Comparison of ENCODE assay signal across 16 cellular contexts in genomic region chr18:48878471-48878870, GRCh38.
A peak's percentile ranks its signal among the peaks of the same experiment; 100 is the strongest.
DNase-seq lines count a peak whose midpoint lies in the region; ATAC-seq and TF ChIP-seq lines count a peak whose summit lies in the region.
"Had no signal": no experiment of that assay in that cellular context is flagged by ENCODE, and none has a peak within 500 bp of the region (broad histone marks: within the 10 kb centered on the region; RNA-seq: fewer than 3 reads in every experiment).

No MANE protein-coding gene starts in this region.

- intact Hi-C loops in Panc1 (cut with micrococcal nuclease; ENCODE audit: unreplicated experiment) = no loop called here

- H4K20me1 ChIP-seq in osteoblast (ENCODE audit: insufficient read depth, low read length) = no peaks in the 10 kb centered on the region

- H3K4me1 ChIP-seq in Panc1 (ENCODE audit: control insufficient read depth, insufficient read depth, low read length) (peaks cover 23% of the 10 kb centered on the region), osteoblast (ENCODE audit: insufficient read depth, low read length) (peaks cover 9% of the 10 kb centered on the region)

- in situ Hi-C loops in Panc1 (cut with HindIII; ENCODE audit: low pct_unique_long_range_greater_than_20kb, low sequenced_read_pairs) = no loop called here

- H2AFZ ChIP-seq in osteoblast (ENCODE audit: low read length) = no peak overlapping the region

- ATAC-seq in Panc1 = 0 out of 2 replicates have a peak, but pooled peaks have one; percentile 58

- POLR2A ChIA-PET in Panc1 (lab: Charles Lee) = no interaction called here

- TF ChIP-seq CTCF in Panc1 (IDR thresholded peaks at IDR 0.05) = no peak
- TF ChIP-seq CTCF in osteoblast (IDR thresholded peaks at IDR 0.05; ENCODE audit: extremely low read depth, low read depth, low read length) = no peak

- no peaks in the 10 kb centered on the region for H3K79me2 ChIP-seq in osteoblast (ENCODE audit: insufficient read depth, low read length)

- no peak overlapping the region for H3K4me3 ChIP-seq in Panc1 (ENCODE audit: low read depth in 2 of 2, low read length in 2 of 2)
- no peak overlapping the region for H3K4me3 ChIP-seq in osteoblast (ENCODE audit: insufficient read depth, low read length)
- H3K4me3 ChIP-seq: ascending aorta, dorsolateral prefrontal cortex had no signal

- peak; percentile 49 for DNase-seq in CD1c-positive myeloid dendritic cell (ENCODE audit: extremely low spot score)
- no peak for DNase-seq in Panc1 (ENCODE audit: low read depth, low spot score)
- DNase-seq in iPS-NIHi11 (ENCODE audit: low spot score) = peak; percentile 68
- DNase-seq in osteoblast (ENCODE audit: insufficient read length, low spot score, missing footprints) = peak; percentile 80
- DNase-seq in SHP77 treated with DMSO at 0.1 percent for 48 hours (lab: John Stamatoyannopoulos, UW) = no peak
- no peak for DNase-seq in effector CD8-positive, alpha-beta T cell (lab: John Stamatoyannopoulos, UW)
- DNase-seq in activated CD8-positive, alpha-beta memory T cell treated with anti-CD3 and anti-CD28 coated beads, Interleukin-2, amount 50 U/mL, for 48 hours = no peak
- DNase-seq in NCI-H345 (lab: John Stamatoyannopoulos, UW) = no peak
- DNase-seq: activated CD8-positive, alpha-beta memory T cell treated with anti-CD3 and anti-CD28 coated beads for 24 hours; activated effector memory CD4-positive, alpha-beta T cell treated with Interleukin-2 at 50 U/mL for 16 hours; NCI-H510A; SK-N-SH; stimulated activated CD4-positive, alpha-beta T cell treated with anti-CD3 and anti-CD28 coated beads, Interleukin-2, amount 100 ng/mL, for 24 hours had no signal

- no TSS peak for BruUV-seq in Panc1 (replicated peaks; lab: Mats Ljungman, UMichigan)

- peak overlapping the region; percentile 61; the same call in 1 of the 2 replicates for H3K27ac ChIP-seq in Panc1 (ENCODE audit: low read length)
- H3K27ac ChIP-seq in osteoblast (ENCODE audit: low read depth, low read length) = no peak overlapping the region
- H3K27ac ChIP-seq: ascending aorta, dorsolateral prefrontal cortex, HL-60 had no signal

- CTCF ChIA-PET in Panc1 (lab: Charles Lee) = no interaction called here

- H3K9me3 ChIP-seq in Panc1 (ENCODE audit: control insufficient read depth, insufficient read depth, low read depth, low read length) (no peaks in the 10 kb centered on the region), osteoblast (ENCODE audit: low read depth, low read length) (no peaks in the 10 kb centered on the region)
- H3K9me3 ChIP-seq: ascending aorta, SK-N-SH had no signal

- H3K27me3 ChIP-seq in Panc1 (ENCODE audit: control insufficient read depth, insufficient read depth, low read length) (no peaks in the 10 kb centered on the region), osteoblast (ENCODE audit: insufficient read depth, low read length) (no peaks in the 10 kb centered on the region)
- H3K27me3 ChIP-seq: ascending aorta, dorsolateral prefrontal cortex had no signal

- H3K36me3 ChIP-seq in Panc1 (ENCODE audit: control insufficient read depth, insufficient read depth, low read length) = no peaks in the 10 kb centered on the region
- no peaks in the 10 kb centered on the region for H3K36me3 ChIP-seq in osteoblast (ENCODE audit: insufficient read depth, low read length)
- H3K36me3 ChIP-seq: ascending aorta had no signal

- no peak overlapping the region for H3K4me2 ChIP-seq in osteoblast (ENCODE audit: insufficient read depth, low read length)
- H3K4me2 ChIP-seq: SK-N-SH had no signal

Comparison
In these comparisons a context has a peak if more than half of its experiments do, and no peak if none do; other contexts are left out.
1. DNase-seq: peak in CD1c-positive myeloid dendritic cell (single experiment), iPS-NIHi11 (single experiment) and osteoblast (single experiment); none in Panc1 (single experiment), SHP77 treated with DMSO at 0.1 percent for 48 hours (single experiment), effector CD8-positive, alpha-beta T cell (single experiment), activated CD8-positive, alpha-beta memory T cell treated with anti-CD3 and anti-CD28 coated beads, Interleukin-2, amount 50 U/mL, for 48 hours (single experiment) and NCI-H345 (single experiment).